In the genomic region with DNA sequence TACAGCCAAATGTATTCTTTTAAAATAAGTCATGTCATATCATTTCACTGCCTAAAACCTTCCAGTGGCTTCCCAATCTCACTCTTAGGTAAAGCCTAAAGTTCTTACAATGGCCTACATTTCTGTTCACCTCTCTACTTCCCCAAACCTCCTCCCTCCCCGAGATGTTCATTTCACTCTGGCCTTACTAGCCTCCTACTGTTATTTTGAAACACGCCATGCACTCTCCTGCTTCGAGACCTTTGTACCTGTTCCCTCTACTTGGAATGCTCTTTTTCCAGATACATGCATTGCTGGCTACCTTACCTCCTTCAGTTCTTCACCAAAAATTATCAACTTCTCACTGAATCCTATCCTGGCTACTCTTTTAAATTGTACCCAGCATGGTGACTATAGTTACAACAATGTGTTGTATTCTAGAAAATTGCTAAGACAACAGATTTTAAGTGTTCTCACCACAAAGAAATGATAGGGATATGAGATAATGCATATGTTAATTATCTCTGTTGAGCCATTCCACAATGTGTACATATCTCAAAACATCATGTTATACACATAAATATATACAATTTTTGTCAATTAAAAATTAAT, we compare ENCODE assay signal across 18 cellular contexts.
"Had no signal": no experiment of that assay in that cellular context is flagged by ENCODE, and none has a peak within 500 bp of the region (broad histone marks: within the 10 kb centered on the region; RNA-seq: fewer than 3 reads in every experiment).

No MANE protein-coding gene starts in this region.

- DNase-seq: dorsolateral prefrontal cortex; effector CD4-positive, alpha-beta T cell; foreskin fibroblast; gastrocnemius medialis; head of caudate nucleus; mesendoderm; midbrain; naive thymus-derived CD4-positive, alpha-beta T cell; occipital lobe; ovary; posterior cingulate gyrus; psoas muscle; right cardiac atrium; spleen; stimulated activated CD4-positive, alpha-beta T cell treated with anti-CD3 and anti-CD28 coated beads, Interleukin-4, amount 100 ng/mL, for 4 hours; stimulated activated naive B cell treated with anti-CD40 and anti-IgM and Interleukin-4, amounts not matched to agents 10 μg/mL and 1 μg/mL and 100 μg/mL, for 72 hours; upper lobe of left lung had no signal

- H3K27me3 Mint-ChIP-seq: naive thymus-derived CD4-positive, alpha-beta T cell; stimulated activated naive B cell treated with anti-CD40 and anti-IgM and Interleukin-4, amounts not matched to agents 10 μg/mL and 1 μg/mL and 100 μg/mL, for 72 hours; stimulated activated naive CD8-positive, alpha-beta T cell treated with anti-CD3 and anti-CD28 coated beads, Interleukin-15, Interleukin-2, amounts not matched to agents 100 ng/mL and 50 ng/mL, for 24 hours had no signal

- ATAC-seq: gastrocnemius medialis; naive thymus-derived CD4-positive, alpha-beta T cell; psoas muscle; right cardiac atrium; stimulated activated naive B cell treated with anti-CD40 and anti-IgM and Interleukin-4, amounts not matched to agents 10 μg/mL and 1 μg/mL and 100 μg/mL, for 72 hours had no signal

- H3K9me3 Mint-ChIP-seq: naive thymus-derived CD4-positive, alpha-beta T cell; stimulated activated naive B cell treated with anti-CD40 and anti-IgM and Interleukin-4, amounts not matched to agents 10 μg/mL and 1 μg/mL and 100 μg/mL, for 72 hours; stimulated activated naive CD8-positive, alpha-beta T cell treated with anti-CD3 and anti-CD28 coated beads, Interleukin-15, Interleukin-2, amounts not matched to agents 100 ng/mL and 50 ng/mL, for 24 hours had no signal

- H3K27ac Mint-ChIP-seq: naive thymus-derived CD4-positive, alpha-beta T cell; stimulated activated naive B cell treated with anti-CD40 and anti-IgM and Interleukin-4, amounts not matched to agents 10 μg/mL and 1 μg/mL and 100 μg/mL, for 72 hours; stimulated activated naive CD8-positive, alpha-beta T cell treated with anti-CD3 and anti-CD28 coated beads, Interleukin-15, Interleukin-2, amounts not matched to agents 100 ng/mL and 50 ng/mL, for 24 hours had no signal

- H3K4me3 Mint-ChIP-seq: naive thymus-derived CD4-positive, alpha-beta T cell; stimulated activated naive B cell treated with anti-CD40 and anti-IgM and Interleukin-4, amounts not matched to agents 10 μg/mL and 1 μg/mL and 100 μg/mL, for 72 hours; stimulated activated naive CD8-positive, alpha-beta T cell treated with anti-CD3 and anti-CD28 coated beads, Interleukin-15, Interleukin-2, amounts not matched to agents 100 ng/mL and 50 ng/mL, for 24 hours had no signal
